11 cellular contexts compared by ENCODE assay signal in the genomic region with DNA sequence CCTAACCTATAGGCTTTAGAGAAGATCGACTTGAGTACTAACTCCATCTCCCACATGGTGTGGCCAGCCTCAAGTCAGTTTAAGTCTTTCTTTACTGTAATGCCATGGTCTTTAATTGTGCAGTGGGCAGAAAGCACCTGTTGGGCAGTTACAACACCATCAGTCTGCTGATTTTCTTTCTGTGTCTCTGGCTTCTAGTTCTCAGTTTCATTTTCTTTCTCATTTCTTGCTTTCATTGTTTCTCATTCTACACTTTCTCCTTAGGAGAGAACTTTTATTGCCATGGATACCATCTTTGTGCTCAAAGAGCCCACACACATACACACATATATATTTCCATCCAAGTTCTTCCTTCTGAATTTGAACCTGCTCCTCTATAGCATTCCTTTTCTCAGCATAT.
DNase-seq lines count a peak whose midpoint lies in the region; ATAC-seq and TF ChIP-seq lines count a peak whose summit lies in the region.
"Had no signal": no experiment of that assay in that cellular context is flagged by ENCODE, and none has a peak within 500 bp of the region (broad histone marks: within the 10 kb centered on the region; RNA-seq: fewer than 3 reads in every experiment).

No MANE protein-coding gene starts in this region.

- intact Hi-C loops in left colon (cut with DNase I, micrococcal nuclease), result no loop called here

- peaks cover 3 to 4% of the 10 kb centered on the region in 2 donors for H3K9me3 Mint-ChIP-seq in activated T-cell treated with anti-CD3 and anti-CD28 coated beads, Interleukin-2, amount 50 U/mL, for 72 hours
- H3K9me3 Mint-ChIP-seq in stimulated activated naive CD8-positive, alpha-beta T cell treated with anti-CD3 and anti-CD28 coated beads, Interleukin-15, Interleukin-2, amounts not matched to agents 100 ng/mL and 50 ng/mL, for 24 hours, result no peaks in the 10 kb centered on the region

- H3K4me3 ChIP-seq in tibial nerve, result no peak overlapping the region
- H3K4me3 ChIP-seq: upper lobe of right lung had no signal

- no peak for TF ChIP-seq POLR2A in tibial nerve (IDR thresholded peaks at IDR 0.05)

- ATAC-seq in activated T-cell treated with anti-CD3 and anti-CD28 coated beads, Interleukin-2, amount 50 U/mL, for 72 hours (replicated peaks in 1 of 2), result peak; percentile 75 to 79
- ATAC-seq in GM21786 (IDR thresholded peaks at IDR 0.05; ENCODE audit: unreplicated experiment), result peak; percentile 94
- ATAC-seq in HG03175 (IDR thresholded peaks at IDR 0.05; ENCODE audit: unreplicated experiment), result peak; percentile 90
- ATAC-seq in left colon, result no peak
- ATAC-seq: left lobe of liver, upper lobe of right lung had no signal

- WGBS in tibial nerve, 2 donors, result 68 to 78% methylated on average over 1 of the region's 1 CpG

- no peaks in the 10 kb centered on the region for H3K36me3 Mint-ChIP-seq in activated T-cell treated with anti-CD3 and anti-CD28 coated beads, Interleukin-2, amount 50 U/mL, for 72 hours (ENCODE audit: insufficient read depth in 2 of 2)
- H3K36me3 Mint-ChIP-seq in stimulated activated naive CD8-positive, alpha-beta T cell treated with anti-CD3 and anti-CD28 coated beads, Interleukin-15, Interleukin-2, amounts not matched to agents 100 ng/mL and 50 ng/mL, for 24 hours (ENCODE audit: low read depth), result no peaks in the 10 kb centered on the region

- TF ChIP-seq EP300 in tibial nerve (IDR thresholded peaks at IDR 0.05), result no peak

- peak overlapping the region in 1 of 2 donors; percentile 0 for H3K4me3 Mint-ChIP-seq in activated T-cell treated with anti-CD3 and anti-CD28 coated beads, Interleukin-2, amount 50 U/mL, for 72 hours
- H3K4me3 Mint-ChIP-seq in stimulated activated naive CD8-positive, alpha-beta T cell treated with anti-CD3 and anti-CD28 coated beads, Interleukin-15, Interleukin-2, amounts not matched to agents 100 ng/mL and 50 ng/mL, for 24 hours, result no peak overlapping the region

- no peak overlapping the region for H3K27ac Mint-ChIP-seq in activated T-cell treated with anti-CD3 and anti-CD28 coated beads, Interleukin-2, amount 50 U/mL, for 72 hours
- peak overlapping the region; percentile 1 for H3K27ac Mint-ChIP-seq in stimulated activated naive CD8-positive, alpha-beta T cell treated with anti-CD3 and anti-CD28 coated beads, Interleukin-15, Interleukin-2, amounts not matched to agents 100 ng/mL and 50 ng/mL, for 24 hours

- no peaks in the 10 kb centered on the region for H3K9me3 ChIP-seq in tibial nerve
- H3K9me3 ChIP-seq: upper lobe of right lung had no signal

- no peak for TF ChIP-seq CTCF in tibial nerve (IDR thresholded peaks at IDR 0.05)

- DNase-seq in activated T-cell treated with anti-CD3 and anti-CD28 coated beads, Interleukin-2, amount 50 U/mL, for 72 hours, result no peak
- DNase-seq in activated T-cell treated with anti-CD3 and anti-CD28 coated beads, Interleukin-2, amount 50 U/mL, for 1 hour, result no peak
- no peak for DNase-seq in SK-N-DZ (ENCODE audit: low spot score)
- DNase-seq in left colon, result no peak
- DNase-seq in tibial nerve (ENCODE audit: low spot score in 2 of 2), result no peak
- DNase-seq: stimulated activated CD4-positive, alpha-beta T cell treated with anti-CD3 and anti-CD28 coated beads, Interleukin-4, amount 100 ng/mL, for 24 hours; upper lobe of right lung had no signal

- no peaks in the 10 kb centered on the region for H3K4me1 ChIP-seq in tibial nerve
- H3K4me1 ChIP-seq: upper lobe of right lung had no signal

- H3K27ac ChIP-seq in tibial nerve, result no peak overlapping the region
- H3K27ac ChIP-seq: upper lobe of right lung had no signal

- peaks cover 15% of the 10 kb centered on the region for H3K4me1 Mint-ChIP-seq in activated T-cell treated with anti-CD3 and anti-CD28 coated beads, Interleukin-2, amount 50 U/mL, for 72 hours (ENCODE audit: low read depth)
- peaks cover 20% of the 10 kb centered on the region for H3K4me1 Mint-ChIP-seq in stimulated activated naive CD8-positive, alpha-beta T cell treated with anti-CD3 and anti-CD28 coated beads, Interleukin-15, Interleukin-2, amounts not matched to agents 100 ng/mL and 50 ng/mL, for 24 hours (ENCODE audit: low read depth)

- H3K36me3 ChIP-seq in tibial nerve, result no peaks in the 10 kb centered on the region
- H3K36me3 ChIP-seq: upper lobe of right lung had no signal

- H3K27me3 ChIP-seq in tibial nerve, result no peaks in the 10 kb centered on the region
- H3K27me3 ChIP-seq: upper lobe of right lung had no signal

- no peaks in the 10 kb centered on the region for H3K27me3 Mint-ChIP-seq in activated T-cell treated with anti-CD3 and anti-CD28 coated beads, Interleukin-2, amount 50 U/mL, for 72 hours (ENCODE audit: low read depth)
- H3K27me3 Mint-ChIP-seq in stimulated activated naive CD8-positive, alpha-beta T cell treated with anti-CD3 and anti-CD28 coated beads, Interleukin-15, Interleukin-2, amounts not matched to agents 100 ng/mL and 50 ng/mL, for 24 hours, result no peaks in the 10 kb centered on the region
